In genomic region chr20:46408281-46408731, GRCh38 we compare ENCODE assay signal across 26 cellular contexts. TPM values are rescaled to one million over a fixed set of nuclear protein-coding genes. Genes with fewer than 3 reads are reported as not detected.
A peak's percentile ranks its signal among the peaks of the same experiment; 100 is the strongest.
DNase-seq lines count a peak whose midpoint lies in the region; ATAC-seq, FAIRE-seq and TF ChIP-seq lines count a peak whose summit lies in the region.
"Had no signal": no experiment of that assay in that cellular context is flagged by ENCODE, and none has a peak within 500 bp of the region (broad histone marks: within the 10 kb centered on the region; RNA-seq: fewer than 3 reads in every experiment).

No MANE protein-coding gene starts in this region.

- H3K4me3 ChIP-seq in esophagus muscularis mucosa (no peak overlapping the region), Peyer's patch (no peak overlapping the region)
- H3K4me3 ChIP-seq: cardiac muscle cell, uterus had no signal

- no peak for TF ChIP-seq EP300 in esophagus muscularis mucosa (IDR thresholded peaks at IDR 0.05)

- H3K9me3 ChIP-seq in esophagus muscularis mucosa (no peaks in the 10 kb centered on the region), Peyer's patch (no peaks in the 10 kb centered on the region)
- H3K9me3 ChIP-seq: lower lobe of right lung, uterus had no signal

- H3K4me1 Mint-ChIP-seq in T-cell, result peaks cover 48 to 55% (median 52%) of the 10 kb centered on the region in 3 donors
- peaks cover 45% of the 10 kb centered on the region for H3K4me1 Mint-ChIP-seq in activated CD4-positive, alpha-beta T cell treated with anti-CD3 and anti-CD28 coated beads for 36 hours

- H3K4me3 Mint-ChIP-seq in T-cell, result peak overlapping the region in 2 of 3 donors; percentile 87 to 94
- no peak overlapping the region for H3K4me3 Mint-ChIP-seq in activated CD4-positive, alpha-beta T cell treated with anti-CD3 and anti-CD28 coated beads for 36 hours
- H3K4me3 Mint-ChIP-seq: dendritic cell treated with granulocyte-macrophage colony-stimulating factor and Interleukin-4, amounts not matched to agents 40 ng/mL and 50 ng/mL, for 4 days had no signal

- 90% methylated on average over 5 of the region's 5 CpGs for WGBS in esophagus muscularis mucosa

- H3K27me3 ChIP-seq in esophagus muscularis mucosa, result no peaks in the 10 kb centered on the region
- no peaks in the 10 kb centered on the region for H3K27me3 ChIP-seq in Peyer's patch
- H3K27me3 ChIP-seq: cardiac muscle cell, uterus had no signal

- ATAC-seq in T-cell (replicated peaks in 1 of 4), result no peak
- no peak for ATAC-seq in activated CD4-positive, alpha-beta T cell treated with anti-CD3 and anti-CD28 coated beads for 36 hours
- ATAC-seq: foreskin keratinocyte, lower lobe of right lung, sciatic nerve had no signal

- TF ChIP-seq CTCF in esophagus muscularis mucosa (IDR thresholded peaks at IDR 0.05), result no peak
- TF ChIP-seq CTCF in Peyer's patch (IDR thresholded peaks at IDR 0.05), result no peak

- in situ Hi-C loops in ACHN (cut with HindIII; ENCODE audit: low pct_ligation_motif_present, low pct_unique_long_range_greater_than_20kb, low sequenced_read_pairs), result no loop called here

- DNase-seq in ACHN (peak; percentile 59), ELF-1 (ENCODE audit: low read depth, low spot score) (peak; percentile 38), T-cell (no peak), esophagus muscularis mucosa (ENCODE audit: extremely low spot score) (peak; percentile 39), kidney glomerular epithelial cell (lab: John Stamatoyannopoulos, UW) (no peak), frontal cortex (ENCODE audit: low spot score in 2 of 2) (no peak), Peyer's patch (no peak)
- DNase-seq in activated CD4-positive, alpha-beta T cell treated with anti-CD3 and anti-CD28 coated beads for 36 hours, result no peak
- DNase-seq: activated CD4-positive, alpha-beta T cell treated with anti-CD3 and anti-CD28 coated beads, Interleukin-2, amount 10 ng/mL, durations not matched to agents 24 days and 14 days; H9; hippocampal formation; lower lobe of right lung; NCI-H146; NCI-H2171; NCI-H526; occipital lobe; Right ventricle myocardium superior; stimulated activated CD4-positive, alpha-beta T cell treated with anti-CD3 and anti-CD28 coated beads, Interleukin-15, amount 100 ng/mL, for 24 hours; T-helper 1 cell; uterus had no signal

- H3K36me3 ChIP-seq in esophagus muscularis mucosa (no peaks in the 10 kb centered on the region), Peyer's patch (no peaks in the 10 kb centered on the region)
- H3K36me3 ChIP-seq: cardiac muscle cell, lower lobe of right lung, uterus had no signal

- intact Hi-C loops in esophagus muscularis mucosa (cut with DNase I), result no loop called here
- intact Hi-C loops in activated CD4-positive, alpha-beta T cell treated with anti-CD3 and anti-CD28 coated beads for 36 hours (cut with DNase I, micrococcal nuclease), result no loop called here

- H3K36me3 Mint-ChIP-seq in T-cell, result no peaks in the 10 kb centered on the region
- H3K36me3 Mint-ChIP-seq in activated CD4-positive, alpha-beta T cell treated with anti-CD3 and anti-CD28 coated beads for 36 hours (ENCODE audit: low read depth), result no peaks in the 10 kb centered on the region

- H3K9me3 Mint-ChIP-seq in T-cell, result no peaks in the 10 kb centered on the region
- H3K9me3 Mint-ChIP-seq in activated CD4-positive, alpha-beta T cell treated with anti-CD3 and anti-CD28 coated beads for 36 hours (ENCODE audit: low read depth), result no peaks in the 10 kb centered on the region
- H3K9me3 Mint-ChIP-seq: activated CD4-positive, alpha-beta T cell treated with anti-CD3 and anti-CD28 coated beads, Interleukin-2, amount 10 ng/mL, durations not matched to agents 24 days and 14 days; dendritic cell treated with granulocyte-macrophage colony-stimulating factor and Interleukin-4, amounts not matched to agents 40 ng/mL and 50 ng/mL, for 4 days; H9 had no signal

- no peak overlapping the region for H3K27ac ChIP-seq in esophagus muscularis mucosa (replicated peaks in 1 of 4)
- H3K27ac ChIP-seq in Peyer's patch, result no peak overlapping the region
- H3K27ac ChIP-seq: C4-2B, cardiac muscle cell, foreskin keratinocyte, uterus had no signal

- POLR2A ChIA-PET in T-cell (lab: Charles Lee), result no interaction called here
- POLR2A ChIA-PET in activated CD4-positive, alpha-beta T cell treated with anti-CD3 and anti-CD28 coated beads for 36 hours (lab: Charles Lee), result no interaction called here

- H3K4me1 ChIP-seq in esophagus muscularis mucosa (peaks cover 34 to 47% (median 44%) of the 10 kb centered on the region in 4 donors), Peyer's patch (peaks cover 0 to 35% (median 10%) of the 10 kb centered on the region in 4 donors)

- H3K27me3 Mint-ChIP-seq in T-cell, result peaks cover 5 to 12% of the 10 kb centered on the region in 2 donors
- no peaks in the 10 kb centered on the region for H3K27me3 Mint-ChIP-seq in activated CD4-positive, alpha-beta T cell treated with anti-CD3 and anti-CD28 coated beads for 36 hours

- peak overlapping the region in 1 of 2 donors; percentile 94 for H3K27ac Mint-ChIP-seq in T-cell
- no peak overlapping the region for H3K27ac Mint-ChIP-seq in activated CD4-positive, alpha-beta T cell treated with anti-CD3 and anti-CD28 coated beads for 36 hours
- H3K27ac Mint-ChIP-seq: activated CD4-positive, alpha-beta T cell treated with anti-CD3 and anti-CD28 coated beads, Interleukin-2, amount 10 ng/mL, durations not matched to agents 24 days and 14 days; H9 had no signal

- TF ChIP-seq POLR2A in esophagus muscularis mucosa (IDR thresholded peaks at IDR 0.05; ENCODE audit: low read depth) (no peak), Peyer's patch (IDR thresholded peaks at IDR 0.05) (no peak)

- CTCF ChIA-PET in T-cell (lab: Charles Lee), result interaction anchor here in 1 of 2 donors (0.6 kb wide), 1 partner anchor 275 kb away, joined by 3 read pairs; no protein-coding TSS in a partner anchor
- CTCF ChIA-PET in activated CD4-positive, alpha-beta T cell treated with anti-CD3 and anti-CD28 coated beads for 36 hours (lab: Charles Lee), result interaction anchor here (0.8 to 1.1 kb wide), 3 partner anchors 9 to 47 kb away, joined by 3 to 6 read pairs (median 3); no protein-coding TSS in a partner anchor

- FAIRE-seq in frontal cortex (lab: Jason Lieb, UNC), result no peak
- FAIRE-seq: GM12892 had no signal

RNA-seq across cellular contexts. Expression of gene ELMO2, which starts 1.9 kb away (rescaled TPM):
- total RNA-seq in T-cell (10 to 100 TPM; 48.8 to 86.6 (median 54.2) TPM), esophagus muscularis mucosa (10 to 100 TPM; 35.3 to 61.4 (median 51.8) TPM), frontal cortex (43.2 TPM), Peyer's patch (10 to 100 TPM; 24.3 to 78.4 (median 26.4) TPM)
- total RNA-seq in activated CD4-positive, alpha-beta T cell treated with anti-CD3 and anti-CD28 coated beads for 36 hours, result 10 to 100 TPM; 47.4 to 54.6 TPM

Comparison
In these comparisons a context has a peak if more than half of its experiments do, and no peak if none do; other contexts are left out.
1. DNase-seq: peak in ACHN (single experiment), ELF-1 (single experiment) and esophagus muscularis mucosa (single experiment); none in T-cell (0 of 34), kidney glomerular epithelial cell (single experiment), frontal cortex (0 of 2), Peyer's patch (0 of 3) and activated CD4-positive, alpha-beta T cell treated with anti-CD3 and anti-CD28 coated beads for 36 hours (single experiment).